8 cellular contexts compared by ENCODE assay signal in the genomic region with DNA sequence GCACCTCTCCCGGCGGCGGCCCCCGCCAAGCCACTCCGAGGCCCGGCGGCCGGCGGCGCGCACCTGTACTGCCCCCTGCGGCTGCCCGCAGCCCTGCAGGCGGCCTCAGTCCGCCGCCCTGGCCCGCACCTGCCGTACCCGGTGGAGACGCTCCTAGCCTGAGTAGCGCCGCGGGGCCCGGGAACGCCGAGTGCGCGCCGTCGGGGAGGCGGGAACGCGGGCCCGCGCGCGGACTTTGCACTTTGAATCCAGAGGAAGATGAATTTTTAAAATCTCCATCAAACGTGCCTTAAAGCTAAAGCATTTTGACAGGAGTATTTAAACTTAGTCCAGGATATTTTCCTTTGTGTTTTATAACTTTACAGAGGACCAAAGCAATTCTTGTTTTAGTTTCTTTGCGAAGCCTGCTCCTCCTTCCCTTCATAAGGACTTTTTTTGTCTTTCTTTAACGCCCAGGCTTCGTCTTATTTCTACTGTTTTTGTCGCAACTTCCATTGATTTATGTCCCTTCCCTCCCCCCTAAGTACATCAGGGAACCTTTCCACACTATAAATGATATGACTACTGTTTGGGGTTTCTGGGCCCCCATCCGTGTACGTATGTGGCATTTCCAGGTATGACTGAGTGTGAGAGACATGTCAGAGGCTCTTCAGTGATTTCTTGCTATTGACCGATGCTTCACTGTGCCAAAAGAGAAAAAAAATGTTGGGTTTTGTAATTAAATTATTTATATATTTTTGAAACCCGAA. TPM values are rescaled to one million over a fixed set of nuclear protein-coding genes. Genes with fewer than 3 reads are reported as not detected.
DNase-seq lines count a peak whose midpoint lies in the region; ATAC-seq, FAIRE-seq and TF ChIP-seq lines count a peak whose summit lies in the region.

No MANE protein-coding gene starts in this region.

- H3K27me3 ChIP-seq in HepG2 (ENCODE audit: control insufficient read depth in 1 of 2, insufficient read depth in 2 of 2, low read length in 2 of 2), result no peaks in the 10 kb centered on the region; a peak in 1 of 5 replicates
- peaks cover 0 to 4% of the 10 kb centered on the region in 2 donors for H3K27me3 ChIP-seq in aorta (ENCODE audit: control insufficient read depth in 1 of 2, insufficient read depth in 2 of 2, low read length in 1 of 2)

- H3K9me3 ChIP-seq in HEK293 (ENCODE audit: control insufficient read depth, insufficient read depth, low read depth, low read length) (no peaks in the 10 kb centered on the region), HepG2 (ENCODE audit: low read length) (no peaks in the 10 kb centered on the region), aorta (ENCODE audit: control insufficient read depth, low read length) (no peaks in the 10 kb centered on the region)

- ATAC-seq in activated naive CD8-positive, alpha-beta T cell treated with anti-CD3 and anti-CD28 coated beads, Interleukin-2, amount 50 U/mL, for 24 hours, result peak; percentile 56
- ATAC-seq in HepG2 (peak; percentile 18), GM21423 (IDR thresholded peaks at IDR 0.05; ENCODE audit: unreplicated experiment) (no peak), aorta (ENCODE audit: low FRiP score) (no peak)

- no peaks in the 10 kb centered on the region for H3K9me3 Mint-ChIP-seq in activated naive CD8-positive, alpha-beta T cell treated with anti-CD3 and anti-CD28 coated beads, Interleukin-2, amount 50 U/mL, for 24 hours

- peaks cover 15% of the 10 kb centered on the region for H4K20me1 ChIP-seq in HepG2 (ENCODE audit: insufficient read depth, low read length)

- H3K36me3 Mint-ChIP-seq in activated naive CD8-positive, alpha-beta T cell treated with anti-CD3 and anti-CD28 coated beads, Interleukin-2, amount 50 U/mL, for 24 hours (ENCODE audit: low read depth), result peaks cover 2% of the 10 kb centered on the region

- H3K27me3 Mint-ChIP-seq in activated naive CD8-positive, alpha-beta T cell treated with anti-CD3 and anti-CD28 coated beads, Interleukin-2, amount 50 U/mL, for 24 hours, result peaks cover 56% of the 10 kb centered on the region

- H2AFZ ChIP-seq in HepG2 (ENCODE audit: low read length), result no peak overlapping the region

- H3K27ac ChIP-seq in HEK293 (ENCODE audit: extremely low read depth, low read depth, low read length) (peak overlapping the region; percentile 82; the same call in 1 of the 2 replicates), HepG2 (ENCODE audit: extremely low read length, insufficient read depth, low read length) (peak overlapping the region; percentile 90), aorta (ENCODE audit: low read depth in 1 of 2, low read length in 2 of 2) (no peak overlapping the region)

- TF ChIP-seq POLR2A in HepG2 (IDR thresholded peaks at IDR 0.05; ENCODE audit: insufficient read depth in 1 of 2, low read depth in 2 of 2, low read length in 2 of 2), result peak in 1 of 2 experiments; percentile 61; a peak in 2 of 4 replicates

- H3K36me3 ChIP-seq in HEK293 (ENCODE audit: control insufficient read depth in 2 of 2, insufficient read depth in 1 of 2, low read length in 2 of 2), result no peaks in the 10 kb centered on the region
- H3K36me3 ChIP-seq in HepG2 (replicated peaks in 1 of 2; ENCODE audit: control insufficient read depth in 1 of 2, insufficient read depth in 2 of 2, low read length in 2 of 2), result no peaks in the 10 kb centered on the region
- no peaks in the 10 kb centered on the region for H3K36me3 ChIP-seq in aorta (ENCODE audit: control insufficient read depth in 1 of 2, insufficient read depth in 2 of 2, low read length in 1 of 2)

- intact Hi-C loops in HepG2 (cut with micrococcal nuclease; ENCODE audit: unreplicated experiment), result loop anchor here (5.0 kb wide), 2 partner anchors 132 to 182 kb away; no protein-coding TSS in a partner anchor
- intact Hi-C loops in aorta (cut with DNase I), result no loop called here

- TF ChIP-seq EP300 in HepG2 (IDR thresholded peaks at IDR 0.05; ENCODE audit: low read depth in 2 of 2, low read length in 2 of 2) (peak in 1 of 2 experiments; percentile 15; a peak in 1 of 4 replicates), HepG2 (CRISPR knock-in tag; IDR thresholded peaks at IDR 0.05; ENCODE audit: borderline replicate concordance) (no peak)

- 1% methylated on average over 31 of the region's 46 CpGs for WGBS in HepG2 (ENCODE audit: low lambda C conversion rate)
- 4 to 5% methylated on average over 38 to 46 of the region's 46 CpGs for WGBS in aorta, 2 donors

- peaks cover 31% of the 10 kb centered on the region for H3K4me1 Mint-ChIP-seq in activated naive CD8-positive, alpha-beta T cell treated with anti-CD3 and anti-CD28 coated beads, Interleukin-2, amount 50 U/mL, for 24 hours

- TSS peak; percentile 52 for BruUV-seq in HepG2 (replicated peaks; lab: Mats Ljungman, UMichigan)

- H3K4me3 Mint-ChIP-seq in activated naive CD8-positive, alpha-beta T cell treated with anti-CD3 and anti-CD28 coated beads, Interleukin-2, amount 50 U/mL, for 24 hours, result peak overlapping the region; percentile 56

- peaks cover 37% of the 10 kb centered on the region for H3K79me2 ChIP-seq in HepG2 (ENCODE audit: insufficient read depth, low read length)

- CTCF ChIA-PET in HEK293 (lab: Yijun Ruan, JAX) (interaction anchor here (0.7 to 1.0 kb wide), 5 partner anchors 11 to 402 kb away, joined by 3 to 5 read pairs (median 4); no protein-coding TSS in a partner anchor), HepG2 (lab: Yijun Ruan, JAX; ENCODE audit: low intra/inter-chr PET ratio, low total read pairs) (interaction anchor here (1.0 to 3.6 kb wide), 3 partner anchors 22 to 85 kb away, joined by 3 to 22 read pairs (median 15); no protein-coding TSS in a partner anchor)

- in situ Hi-C loops in HepG2 (cut with HindIII; ENCODE audit: extremely low pct_ligation_motif_present, low pct_unique_long_range_greater_than_20kb), result loop anchor here (5.0 kb wide), 2 partner anchors 47 to 257 kb away; no protein-coding TSS in a partner anchor

- peak overlapping the region; percentile 86 for H3K9ac ChIP-seq in HepG2 (ENCODE audit: insufficient read depth, low read depth, low read length)

- no peak overlapping the region; the same call in 1 of the 2 replicates for H3K4me3 ChIP-seq in AG09309 (ENCODE audit: control insufficient read depth, low read depth, low read length)
- no peak overlapping the region for H3K4me3 ChIP-seq in HEK293 (ENCODE audit: low read depth, low read length)
- H3K4me3 ChIP-seq in HepG2 (replicated peaks in 1 of 3; ENCODE audit: insufficient read depth in 1 of 3, low read depth in 2 of 3, low read length in 3 of 3), result peak overlapping the region; percentile 89 to 98 (median 98)
- H3K4me3 ChIP-seq in aorta (ENCODE audit: low read length in 2 of 2), result no peak overlapping the region

- peak overlapping the region; percentile 67 for H3K27ac Mint-ChIP-seq in activated naive CD8-positive, alpha-beta T cell treated with anti-CD3 and anti-CD28 coated beads, Interleukin-2, amount 50 U/mL, for 24 hours

- peak overlapping the region; percentile 98 for H3K4me2 ChIP-seq in HepG2 (ENCODE audit: low read depth, low read length)

- TF ChIP-seq CTCF in AG09309 (IDR thresholded peaks at IDR 0.05; ENCODE audit: control insufficient read depth, insufficient read depth, low read depth, low read length, missing control alignments), result peak; percentile 27
- TF ChIP-seq CTCF in HEK293 (tag by site-specific recombination; IDR thresholded peaks at IDR 0.05), result no peak
- peak; percentile 72 for TF ChIP-seq CTCF in HepG2 (CRISPR knock-in tag; IDR thresholded peaks at IDR 0.05)

- H3K4me1 ChIP-seq in HEK293 (ENCODE audit: control insufficient read depth, insufficient read depth, low read length), result no peaks in the 10 kb centered on the region
- H3K4me1 ChIP-seq in HepG2 (ENCODE audit: insufficient read depth, low read length), result peaks cover 50% of the 10 kb centered on the region
- no peaks in the 10 kb centered on the region for H3K4me1 ChIP-seq in aorta (ENCODE audit: control insufficient read depth in 1 of 2, insufficient read depth in 2 of 2, low read length in 2 of 2)

- DNase-seq in AG09309 (ENCODE audit: low read depth) (no peak), HepG2 (ENCODE audit: low spot score) (peak; percentile 62), aorta (no peak), NCI-H774 (lab: John Stamatoyannopoulos, UW) (no peak), cerebellar nuclear complex (lab: John Stamatoyannopoulos, UW) (no peak)
- DNase-seq in activated naive CD8-positive, alpha-beta T cell treated with anti-CD3 and anti-CD28 coated beads, Interleukin-2, amount 50 U/mL, for 24 hours, result peak; percentile 30

- POLR2A ChIA-PET in HEK293 (lab: Yijun Ruan, JAX), result no interaction called here
- POLR2A ChIA-PET in HepG2 (lab: Yijun Ruan, JAX), result interaction anchor here (1.1 to 12.0 kb wide), 8 partner anchors 12 to 413 kb away, joined by 3 to 900 read pairs (median 210); no protein-coding TSS in a partner anchor

- no peak for FAIRE-seq in HepG2 (lab: Jason Lieb, UNC)

- peak; percentile 97 for TF ChIP-seq RAD21 in HepG2 (CRISPR knock-in tag; IDR thresholded peaks at IDR 0.05)

TF ChIP-seq in HepG2, 621 proteins besides CTCF, POLR2A, EP300 and RAD21 (continues in another document):
- no peak for TF ChIP-seq RFXANK (CRISPR knock-in tag; IDR thresholded peaks at IDR 0.05)
- TF ChIP-seq ZNF446 (CRISPR knock-in tag; IDR thresholded peaks at IDR 0.05), result no peak
- TF ChIP-seq ZNF75D (CRISPR knock-in tag; IDR thresholded peaks at IDR 0.05; ENCODE audit: borderline replicate concordance), result no peak

RNA-seq across cellular contexts. Expression of gene FOXQ1, which starts 2.0 kb away (rescaled TPM):
- total RNA-seq in HepG2 (2016; rRNA removed; fragmentation: Illumina TruSeq; extraction: Trizol), result 39.2 and 39.8 TPM in 2 replicates
- 15.7 and 16.9 TPM in 2 replicates for total RNA-seq in HepG2 (2016; cell fraction: cytosol; rRNA removed; fragmentation: Illumina TruSeq; extraction: Trizol; ENCODE audit: low read depth)
- 33.8 and 40.6 TPM in 2 replicates for total RNA-seq in HepG2 (2016; cell fraction: insoluble cytoplasmic fraction; rRNA removed; fragmentation: Illumina TruSeq; extraction: Trizol)
- total RNA-seq in HepG2 (2016; cell fraction: membrane; rRNA removed; fragmentation: Illumina TruSeq; extraction: Trizol), result 48.5 and 52.3 TPM in 2 replicates
- 33.3 and 37.9 TPM in 2 replicates for total RNA-seq in HepG2 (2016; cell fraction: nucleus; rRNA removed; fragmentation: Illumina TruSeq; extraction: Trizol)
- 25.3 and 35.2 TPM in 2 replicates for polyA plus RNA-seq in HepG2 (2011; rRNA removed)
- polyA plus RNA-seq in HepG2 (2011; cell fraction: cytosol; rRNA removed), result 23.3 and 28.0 TPM in 2 replicates
- polyA plus RNA-seq in HepG2 (2011; cell fraction: nucleus; rRNA removed), result 24.4 and 38.2 TPM in 2 replicates
- 29.4 and 33.5 TPM in 2 replicates for polyA plus RNA-seq in HepG2 (2012)
- 14.0 and 20.5 TPM in 2 replicates for polyA plus RNA-seq in HepG2 (2016; cell fraction: cytosol; fragmentation: Illumina TruSeq; extraction: Trizol; ENCODE audit: low read depth)
- polyA plus RNA-seq in HepG2 (2016; cell fraction: insoluble cytoplasmic fraction; fragmentation: Illumina TruSeq; extraction: Trizol; ENCODE audit: low read depth), result 80.2 and 86.7 TPM in 2 replicates
- polyA plus RNA-seq in HepG2 (2016; cell fraction: membrane; fragmentation: Illumina TruSeq; extraction: Trizol; ENCODE audit: low read depth), result 44.4 and 57.9 TPM in 2 replicates
- polyA plus RNA-seq in HepG2 (2016; cell fraction: nucleus; fragmentation: Illumina TruSeq; extraction: Trizol; ENCODE audit: insufficient read depth, low read depth), result 69.2 and 74.9 TPM in 2 replicates
- polyA minus RNA-seq in HepG2 (2011; rRNA and poly(A)+ RNA removed; ENCODE audit: low replicate concordance), result 8.1 and 73.3 TPM in 2 replicates
- polyA minus RNA-seq in HepG2 (2011; cell fraction: cytosol; rRNA and poly(A)+ RNA removed), result 46.4 and 59.0 TPM in 2 replicates
- 48.1 and 66.8 TPM in 2 replicates for polyA minus RNA-seq in HepG2 (2011; cell fraction: nucleus; rRNA and poly(A)+ RNA removed)
- not detected for total RNA-seq in aorta
- under 1 TPM in 1 of 2 donors, not detected in 1; 0.05 TPM for polyA plus RNA-seq in aorta

Comparison
In these comparisons a context has a peak if more than half of its experiments do, and no peak if none do; other contexts are left out.
1. DNase-seq: peak in activated naive CD8-positive, alpha-beta T cell treated with anti-CD3 and anti-CD28 coated beads, Interleukin-2, amount 50 U/mL, for 24 hours (single experiment) and HepG2 (single experiment); none in AG09309 (single experiment), aorta (0 of 2), NCI-H774 (single experiment) and cerebellar nuclear complex (0 of 2).
2. H3K4me3 ChIP-seq: peak in HepG2 (3 of 3); none in AG09309 (single experiment), HEK293 (single experiment) and aorta (0 of 2).
3. H3K27ac ChIP-seq: peak in HEK293 (single experiment) and HepG2 (single experiment); none in aorta (0 of 2).
4. ATAC-seq: peak in activated naive CD8-positive, alpha-beta T cell treated with anti-CD3 and anti-CD28 coated beads, Interleukin-2, amount 50 U/mL, for 24 hours (single experiment) and HepG2 (single experiment); none in GM21423 (single experiment) and aorta (single experiment).
5. RNA of gene FOXQ1, which starts 2.0 kb away (total RNA-seq): 15.7 to 52.3 TPM in HepG2; not detected in aorta; every median in the first group is over 10 times any median in the second.